In the genomic region with DNA sequence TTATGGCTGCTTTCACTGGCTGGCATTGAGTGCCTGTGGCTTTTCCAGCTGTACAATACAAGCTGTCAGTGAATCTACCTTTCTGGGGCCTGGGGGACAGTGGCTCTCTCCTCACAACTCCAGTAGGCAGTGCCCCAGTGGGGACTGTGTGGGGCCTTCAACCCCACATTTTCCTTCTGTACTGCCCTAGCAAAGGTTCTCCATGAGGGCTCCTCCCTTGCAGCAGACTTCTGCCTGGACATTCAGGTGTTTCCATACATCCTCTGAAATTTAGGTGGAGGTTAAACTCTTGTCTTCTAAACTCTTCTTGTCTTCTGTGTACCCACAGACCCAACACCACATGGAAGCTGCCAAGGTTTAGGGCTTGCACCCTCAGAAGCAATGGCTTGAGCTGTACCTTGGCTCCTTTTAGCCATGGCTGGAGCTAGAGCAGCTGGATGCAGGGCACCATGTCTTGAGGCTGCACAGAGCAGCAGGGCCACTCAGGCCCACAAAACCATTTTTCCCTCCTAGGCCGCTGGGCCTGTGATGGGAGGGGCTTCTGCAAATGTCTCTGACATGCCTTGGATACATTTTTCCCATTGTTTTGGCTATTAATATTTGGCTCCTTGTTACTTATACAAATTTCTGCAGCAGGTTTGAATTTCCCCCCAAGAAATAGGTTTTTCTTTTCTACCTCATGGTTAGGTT, we compare ENCODE assay signal across 1 cellular context.
TF ChIP-seq lines count a peak whose summit lies in the region.

No MANE protein-coding gene starts in this region.

TF ChIP-seq in HepG2, 621 proteins besides CTCF, POLR2A, EP300 and RAD21:
- TF ChIP-seq PHF21A (CRISPR knock-in tag; IDR thresholded peaks at IDR 0.05) (no peak), ZNF432 (CRISPR knock-in tag; IDR thresholded peaks at IDR 0.05; ENCODE audit: borderline replicate concordance) (no peak), DNMT1 (CRISPR knock-in tag; IDR thresholded peaks at IDR 0.05) (no peak), ZNF280B (CRISPR knock-in tag; IDR thresholded peaks at IDR 0.05; ENCODE audit: borderline replicate concordance) (0 out of 2 replicates have a peak, but pooled peaks have one; percentile 30), ZNF777 (CRISPR knock-in tag; IDR thresholded peaks at IDR 0.05) (no peak)
